ENCODE assay signal across 9 cellular contexts in the genomic region with DNA sequence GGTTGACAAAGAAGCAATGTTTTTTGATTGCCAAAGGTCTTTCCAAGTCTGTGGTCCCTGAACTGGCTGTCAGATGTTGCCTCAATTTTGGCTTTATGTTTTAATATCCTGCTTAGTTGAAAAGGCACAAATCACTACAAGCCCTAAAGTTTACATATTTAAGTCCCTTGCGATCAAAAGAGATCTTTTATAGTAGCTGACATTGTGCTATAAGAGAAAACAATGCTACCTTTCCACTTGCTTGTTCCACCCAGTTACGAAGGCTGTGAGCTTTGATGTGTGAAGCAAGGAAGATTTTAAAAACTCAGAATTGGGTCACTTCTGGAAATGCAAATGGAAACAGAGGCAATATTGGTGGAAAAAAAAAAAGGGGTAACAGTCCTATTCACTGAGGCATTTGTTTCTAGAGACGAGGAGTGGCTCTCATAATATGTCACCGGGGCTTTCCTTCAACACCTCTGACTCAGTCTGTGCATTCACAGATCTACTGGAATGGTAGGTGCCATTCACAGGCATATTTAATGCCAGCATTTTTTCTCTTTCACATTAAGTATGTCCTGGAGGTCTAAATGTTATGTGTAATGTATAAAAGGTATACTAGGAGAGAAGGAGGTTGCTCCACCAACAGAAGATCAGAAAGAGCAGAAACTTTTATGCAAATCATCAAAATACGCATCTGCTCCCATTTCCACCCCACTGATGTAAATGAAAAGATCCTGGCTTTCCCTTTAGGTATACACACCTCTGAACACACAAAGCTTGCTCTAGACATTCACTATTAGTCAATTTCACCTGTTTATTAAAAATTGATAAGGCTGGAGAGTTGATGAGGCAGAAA.
DNase-seq lines count a peak whose midpoint lies in the region; ATAC-seq and TF ChIP-seq lines count a peak whose summit lies in the region.
"Had no signal": no experiment of that assay in that cellular context is flagged by ENCODE, and none has a peak within 500 bp of the region (broad histone marks: within the 10 kb centered on the region; RNA-seq: fewer than 3 reads in every experiment).

No MANE protein-coding gene starts in this region.

- H3K27me3 ChIP-seq in CD8-positive, alpha-beta T cell (ENCODE audit: insufficient read depth, low read length) = no peaks in the 10 kb centered on the region

- POLR2A ChIA-PET in CD8-positive, alpha-beta T cell (lab: Charles Lee) = no interaction called here

- H3K9me3 Mint-ChIP-seq in activated naive CD8-positive, alpha-beta T cell treated with anti-CD3 and anti-CD28 coated beads, Interleukin-2, amount 50 U/mL, for 24 hours = no peaks in the 10 kb centered on the region
- H3K9me3 Mint-ChIP-seq in CD8-positive, alpha-beta T cell = no peaks in the 10 kb centered on the region

- no peaks in the 10 kb centered on the region for H3K4me1 ChIP-seq in CD8-positive, alpha-beta T cell (ENCODE audit: insufficient read depth, low read length)

- ATAC-seq in GM19351 (IDR thresholded peaks at IDR 0.05; ENCODE audit: unreplicated experiment) = peak; percentile 98
- ATAC-seq in HG03066 (IDR thresholded peaks at IDR 0.05; ENCODE audit: low read depth, unreplicated experiment) = peak; percentile 68
- peak; percentile 97 for ATAC-seq in activated naive CD8-positive, alpha-beta T cell treated with anti-CD3 and anti-CD28 coated beads, Interleukin-2, amount 50 U/mL, for 24 hours
- ATAC-seq in HG03139 (IDR thresholded peaks at IDR 0.05; ENCODE audit: unreplicated experiment) = no peak
- ATAC-seq in CD8-positive, alpha-beta T cell = no peak
- ATAC-seq: WTC11 had no signal

- H3K27ac Mint-ChIP-seq in activated naive CD8-positive, alpha-beta T cell treated with anti-CD3 and anti-CD28 coated beads, Interleukin-2, amount 50 U/mL, for 24 hours = peak overlapping the region; percentile 81
- no peak overlapping the region for H3K27ac Mint-ChIP-seq in CD8-positive, alpha-beta T cell
- H3K27ac Mint-ChIP-seq: WTC11 had no signal

- CTCF ChIA-PET in CD8-positive, alpha-beta T cell (lab: Charles Lee) = no interaction called here

- H3K36me3 Mint-ChIP-seq in activated naive CD8-positive, alpha-beta T cell treated with anti-CD3 and anti-CD28 coated beads, Interleukin-2, amount 50 U/mL, for 24 hours (ENCODE audit: low read depth) = no peaks in the 10 kb centered on the region
- H3K36me3 Mint-ChIP-seq in CD8-positive, alpha-beta T cell = no peaks in the 10 kb centered on the region
- H3K36me3 Mint-ChIP-seq: WTC11 had no signal

- H3K27me3 Mint-ChIP-seq in activated naive CD8-positive, alpha-beta T cell treated with anti-CD3 and anti-CD28 coated beads, Interleukin-2, amount 50 U/mL, for 24 hours = peaks cover 11% of the 10 kb centered on the region
- H3K27me3 Mint-ChIP-seq in CD8-positive, alpha-beta T cell (ENCODE audit: low read depth) = no peaks in the 10 kb centered on the region

- TF ChIP-seq CTCF in GM10266 (IDR thresholded peaks at IDR 0.05; ENCODE audit: control insufficient read depth, insufficient read depth, low read depth, missing control alignments) = no peak
- no peak for TF ChIP-seq CTCF in CD8-positive, alpha-beta T cell (IDR thresholded peaks at IDR 0.05)

- H3K4me3 Mint-ChIP-seq in activated naive CD8-positive, alpha-beta T cell treated with anti-CD3 and anti-CD28 coated beads, Interleukin-2, amount 50 U/mL, for 24 hours = no peak overlapping the region
- no peak overlapping the region for H3K4me3 Mint-ChIP-seq in CD8-positive, alpha-beta T cell
- H3K4me3 Mint-ChIP-seq: WTC11 had no signal

- DNase-seq in GM10266 (ENCODE audit: extremely low spot score) (peak; percentile 58), DMS79 (lab: John Stamatoyannopoulos, UW) (no peak), Kasumi-1 (lab: John Stamatoyannopoulos, UW) (no peak)
- DNase-seq in activated naive CD8-positive, alpha-beta T cell treated with anti-CD3 and anti-CD28 coated beads, Interleukin-2, amount 50 U/mL, for 24 hours = no peak
- no peak for DNase-seq in CD8-positive, alpha-beta T cell

- peaks cover 26% of the 10 kb centered on the region for H3K4me1 Mint-ChIP-seq in activated naive CD8-positive, alpha-beta T cell treated with anti-CD3 and anti-CD28 coated beads, Interleukin-2, amount 50 U/mL, for 24 hours
- no peaks in the 10 kb centered on the region for H3K4me1 Mint-ChIP-seq in CD8-positive, alpha-beta T cell (ENCODE audit: low read depth)

- intact Hi-C loops in CD8-positive, alpha-beta T cell (cut with DNase I, micrococcal nuclease) = no loop called here

- no peak overlapping the region for H3K27ac ChIP-seq in CD8-positive, alpha-beta T cell (ENCODE audit: low read depth, low read length)

- H3K4me3 ChIP-seq in CD8-positive, alpha-beta T cell (ENCODE audit: low read depth, low read length) = no peak overlapping the region

- H3K36me3 ChIP-seq in CD8-positive, alpha-beta T cell (ENCODE audit: insufficient read depth, low read length) = no peaks in the 10 kb centered on the region

- no peaks in the 10 kb centered on the region for H3K9me3 ChIP-seq in CD8-positive, alpha-beta T cell (ENCODE audit: low read length)

Comparison
In these comparisons a context has a peak if more than half of its experiments do, and no peak if none do; other contexts are left out.
1. ATAC-seq: peak in GM19351 (single experiment), HG03066 (single experiment) and activated naive CD8-positive, alpha-beta T cell treated with anti-CD3 and anti-CD28 coated beads, Interleukin-2, amount 50 U/mL, for 24 hours (single experiment); none in HG03139 (single experiment) and CD8-positive, alpha-beta T cell (single experiment).